In genomic region chr2:213085538-213085937, GRCh38 we compare ENCODE assay signal across 14 cellular contexts.
"Had no signal": no experiment of that assay in that cellular context is flagged by ENCODE, and none has a peak within 500 bp of the region (broad histone marks: within the 10 kb centered on the region; RNA-seq: fewer than 3 reads in every experiment).

No MANE protein-coding gene starts in this region.

- H3K36me3 ChIP-seq: ascending aorta, gastroesophageal sphincter, heart right ventricle, ovary, thyroid gland had no signal

- ATAC-seq: gastroesophageal sphincter; left lobe of liver; sciatic nerve; stimulated activated memory B cell treated with anti-CD40 and anti-IgM and Interleukin-4, amounts not matched to agents 10 μg/mL and 1 μg/mL and 100 μg/mL, for 72 hours had no signal

- H3K27me3 ChIP-seq: ascending aorta, gastroesophageal sphincter, heart right ventricle, ovary, thyroid gland had no signal

- H3K9me3 Mint-ChIP-seq: activated naive CD4-positive, alpha-beta T cell treated with anti-CD3 and anti-CD28 coated beads for 36 hours; activated T-helper 2 cell treated with anti-CD3 and anti-CD28 coated beads, Interferon-gamma antibody, Interleukin-2, Interleukin-4, amounts not matched to agents 10 μg/mL and 5 μg/mL and 100 μg/mL, durations not matched to agents 14 hours and 24 hours and 36 hours; stimulated activated memory B cell treated with anti-CD40 and anti-IgM and Interleukin-4, amounts not matched to agents 10 μg/mL and 1 μg/mL and 100 μg/mL, for 72 hours; T-helper 2 cell treated with Interferon-gamma antibody and Interleukin-4, amounts not matched to agents 5 μg/mL and 100 μg/mL, for 36 hours had no signal

- DNase-seq: activated CD4-positive, alpha-beta T cell treated with anti-CD3 and anti-CD28 coated beads, Interleukin-2, amount 50 U/mL, for 1 hour; activated naive CD4-positive, alpha-beta T cell treated with anti-CD3 and anti-CD28 coated beads for 36 hours; erythroblast; heart right ventricle; ovary; stimulated activated CD4-positive, alpha-beta T cell treated with anti-CD3 and anti-CD28 coated beads, Interleukin-1b, Interleukin-23, amount 100 ng/mL, for 48 hours; thyroid gland had no signal

- H3K36me3 Mint-ChIP-seq: stimulated activated memory B cell treated with anti-CD40 and anti-IgM and Interleukin-4, amounts not matched to agents 10 μg/mL and 1 μg/mL and 100 μg/mL, for 72 hours had no signal

- H3K27ac Mint-ChIP-seq: activated naive CD4-positive, alpha-beta T cell treated with anti-CD3 and anti-CD28 coated beads for 36 hours; activated T-helper 2 cell treated with anti-CD3 and anti-CD28 coated beads, Interferon-gamma antibody, Interleukin-2, Interleukin-4, amounts not matched to agents 10 μg/mL and 5 μg/mL and 100 μg/mL, durations not matched to agents 14 hours and 24 hours and 36 hours; stimulated activated memory B cell treated with anti-CD40 and anti-IgM and Interleukin-4, amounts not matched to agents 10 μg/mL and 1 μg/mL and 100 μg/mL, for 72 hours; T-helper 2 cell treated with Interferon-gamma antibody and Interleukin-4, amounts not matched to agents 5 μg/mL and 100 μg/mL, for 36 hours had no signal

- H3K4me1 Mint-ChIP-seq: stimulated activated memory B cell treated with anti-CD40 and anti-IgM and Interleukin-4, amounts not matched to agents 10 μg/mL and 1 μg/mL and 100 μg/mL, for 72 hours had no signal

- H3K27ac ChIP-seq: ascending aorta, gastroesophageal sphincter, ovary, thyroid gland had no signal

- H3K4me3 Mint-ChIP-seq: activated naive CD4-positive, alpha-beta T cell treated with anti-CD3 and anti-CD28 coated beads for 36 hours; stimulated activated memory B cell treated with anti-CD40 and anti-IgM and Interleukin-4, amounts not matched to agents 10 μg/mL and 1 μg/mL and 100 μg/mL, for 72 hours; T-helper 2 cell treated with Interferon-gamma antibody and Interleukin-4, amounts not matched to agents 5 μg/mL and 100 μg/mL, for 36 hours had no signal

- H3K9me3 ChIP-seq: ascending aorta, gastroesophageal sphincter, heart right ventricle, ovary, thyroid gland had no signal

- H3K4me3 ChIP-seq: ascending aorta, gastroesophageal sphincter, heart right ventricle, ovary, thyroid gland had no signal

- H3K27me3 Mint-ChIP-seq: stimulated activated memory B cell treated with anti-CD40 and anti-IgM and Interleukin-4, amounts not matched to agents 10 μg/mL and 1 μg/mL and 100 μg/mL, for 72 hours had no signal
